ENCODE assay signal across 8 cellular contexts in the genomic region with DNA sequence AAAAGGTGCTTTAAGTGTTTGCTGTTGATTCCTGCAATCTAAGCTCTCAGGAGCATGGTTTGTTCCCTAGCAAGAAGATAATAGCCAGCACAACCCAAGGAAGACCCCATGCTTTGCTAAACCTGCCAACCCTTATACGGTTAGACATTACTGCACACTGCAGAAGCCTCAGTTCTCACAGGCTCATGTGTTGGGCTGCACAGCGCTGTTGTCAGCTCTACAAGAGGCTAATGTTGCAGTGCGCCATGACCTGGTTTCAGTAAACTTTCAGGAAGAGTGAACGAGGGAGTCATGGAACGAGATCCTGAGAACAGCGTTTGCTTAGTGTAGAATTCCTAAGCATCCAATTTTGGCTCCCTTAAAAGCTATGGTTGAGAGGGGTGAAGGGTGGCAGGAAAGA.
DNase-seq lines count a peak whose midpoint lies in the region; ATAC-seq and TF ChIP-seq lines count a peak whose summit lies in the region.

No MANE protein-coding gene starts in this region.

- H3K4me1 Mint-ChIP-seq in brain (peaks cover 36% of the 10 kb centered on the region), osteocyte (ENCODE audit: unreplicated experiment) (peaks cover 45% of the 10 kb centered on the region)

- H3K4me3 Mint-ChIP-seq in brain = no peak overlapping the region
- H3K4me3 Mint-ChIP-seq in osteocyte (ENCODE audit: unreplicated experiment) = peak overlapping the region; percentile 72

- H3K27ac Mint-ChIP-seq in brain (peak overlapping the region in 4 of 5 experiments; percentile 76 to 95 (median 85)), osteocyte (ENCODE audit: unreplicated experiment) (peak overlapping the region; percentile 99)

- TF ChIP-seq CTCF in brain (conservative IDR thresholded peaks at IDR 0.05) (no peak), osteocyte (IDR thresholded peaks at IDR 0.05) (no peak)

- H3K36me3 Mint-ChIP-seq in brain (no peaks in the 10 kb centered on the region), osteocyte (ENCODE audit: unreplicated experiment) (no peaks in the 10 kb centered on the region)

- no peak for DNase-seq in osteocyte (ENCODE audit: extremely low spot score, unreplicated experiment)
- no peak for DNase-seq in NCI-H524 (lab: John Stamatoyannopoulos, UW)
- no peak for DNase-seq in SHP77 treated with DMSO at 0.1 percent for 48 hours (lab: John Stamatoyannopoulos, UW)
- DNase-seq in germinal center (ENCODE audit: low spot score) = no peak
- no peak for DNase-seq in stimulated activated naive CD4-positive, alpha-beta T cell treated with Interleukin-2 at 50 U/mL for 16 hours (lab: John Stamatoyannopoulos, UW)

- peak; percentile 1 for ATAC-seq in GM18517 (IDR thresholded peaks at IDR 0.05; ENCODE audit: unreplicated experiment)
- peak; percentile 10 for ATAC-seq in HG03175 (IDR thresholded peaks at IDR 0.05; ENCODE audit: unreplicated experiment)

- H3K9me3 Mint-ChIP-seq in brain = no peaks in the 10 kb centered on the region
- H3K9me3 Mint-ChIP-seq in osteocyte (ENCODE audit: unreplicated experiment) = no peaks in the 10 kb centered on the region

- no peaks in the 10 kb centered on the region for H3K27me3 Mint-ChIP-seq in brain
- H3K27me3 Mint-ChIP-seq in osteocyte (ENCODE audit: unreplicated experiment) = no peaks in the 10 kb centered on the region
